In the genomic region with DNA sequence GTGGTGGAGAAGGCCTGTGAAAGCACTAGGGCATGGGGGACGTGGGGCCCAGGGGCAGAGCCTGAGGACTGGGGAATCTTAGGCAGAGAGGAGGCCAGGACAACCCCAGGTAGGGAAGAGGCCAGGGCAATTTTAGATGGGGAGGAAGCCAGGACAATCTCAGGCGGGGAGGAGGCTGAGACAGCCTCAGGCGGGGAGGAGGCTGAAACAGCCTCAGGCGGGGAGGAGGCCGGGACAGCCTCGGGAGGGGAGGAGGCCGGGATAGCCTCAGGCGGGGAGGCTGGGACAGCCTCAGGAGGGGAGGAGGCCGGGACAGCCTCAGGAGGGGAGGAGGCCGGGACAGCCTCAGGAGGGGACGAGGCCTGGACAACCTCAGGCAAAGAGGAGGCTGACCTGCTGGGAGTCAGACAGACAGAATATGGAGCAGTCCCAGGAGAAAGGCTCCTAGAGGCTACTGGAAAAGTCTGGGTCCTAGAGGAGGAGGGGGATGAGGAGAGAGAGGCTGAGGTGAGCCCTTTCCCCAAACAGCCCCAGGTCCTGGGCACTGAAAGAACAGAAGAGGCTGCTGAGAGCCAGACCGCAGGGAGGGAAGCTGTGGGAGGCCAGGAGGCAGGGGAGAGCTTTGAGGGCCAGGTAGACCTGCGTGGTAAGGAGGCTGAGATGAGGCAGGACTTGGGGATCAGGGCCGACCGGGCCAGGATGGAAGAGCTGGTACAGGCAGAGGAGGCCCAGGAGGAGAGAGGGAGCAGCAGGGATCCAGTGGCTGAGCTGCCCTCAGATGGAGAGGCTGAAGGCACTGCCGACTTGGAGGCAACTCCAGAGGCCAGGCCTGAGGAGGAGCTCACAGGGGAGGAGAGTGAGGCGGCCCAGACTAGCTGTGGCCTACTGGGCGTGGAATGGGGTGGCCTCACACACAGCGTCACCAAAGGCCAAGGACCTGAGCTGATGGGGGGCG, we compare ENCODE assay signal across 15 cellular contexts. TPM values are rescaled to one million over a fixed set of nuclear protein-coding genes. Genes with fewer than 3 reads are reported as not detected.
DNase-seq lines count a peak whose midpoint lies in the region; ATAC-seq lines count a peak whose summit lies in the region.
"Had no signal": no experiment of that assay in that cellular context is flagged by ENCODE, and none has a peak within 500 bp of the region (broad histone marks: within the 10 kb centered on the region; RNA-seq: fewer than 3 reads in every experiment).

No MANE protein-coding gene starts in this region.

- peaks cover 61% of the 10 kb centered on the region for H3K4me1 Mint-ChIP-seq in stimulated activated naive CD8-positive, alpha-beta T cell treated with anti-CD3 and anti-CD28 coated beads, Interleukin-15, Interleukin-2, amounts not matched to agents 100 ng/mL and 50 ng/mL, for 24 hours (ENCODE audit: low read depth)
- H3K4me1 Mint-ChIP-seq in activated naive CD8-positive, alpha-beta T cell treated with anti-CD3 and anti-CD28 coated beads, Interleukin-2, amount 10 ng/mL, durations not matched to agents 7 days and 5 days, result peaks cover 42% of the 10 kb centered on the region
- peaks cover 46 to 69% (median 63%) of the 10 kb centered on the region in 4 donors for H3K4me1 Mint-ChIP-seq in naive thymus-derived CD8-positive, alpha-beta T cell
- H3K4me1 Mint-ChIP-seq: GM23338 had no signal

- H3K4me3 ChIP-seq in aorta (ENCODE audit: low read length in 2 of 2), result no peak overlapping the region
- H3K4me3 ChIP-seq: GM23338 had no signal

- peak overlapping the region; percentile 90 for H3K4me3 Mint-ChIP-seq in stimulated activated naive CD8-positive, alpha-beta T cell treated with anti-CD3 and anti-CD28 coated beads, Interleukin-15, Interleukin-2, amounts not matched to agents 100 ng/mL and 50 ng/mL, for 24 hours
- peak overlapping the region; percentile 97 for H3K4me3 Mint-ChIP-seq in activated naive CD8-positive, alpha-beta T cell treated with anti-CD3 and anti-CD28 coated beads, Interleukin-2, amount 10 ng/mL, durations not matched to agents 7 days and 5 days
- peak overlapping the region; percentile 42 to 99 (median 90) for H3K4me3 Mint-ChIP-seq in naive thymus-derived CD8-positive, alpha-beta T cell
- H3K4me3 Mint-ChIP-seq: brain, GM23338 had no signal

- H3K36me3 Mint-ChIP-seq in stimulated activated naive CD8-positive, alpha-beta T cell treated with anti-CD3 and anti-CD28 coated beads, Interleukin-15, Interleukin-2, amounts not matched to agents 100 ng/mL and 50 ng/mL, for 24 hours (ENCODE audit: low read depth), result no peaks in the 10 kb centered on the region
- peaks cover 23% of the 10 kb centered on the region for H3K36me3 Mint-ChIP-seq in activated naive CD8-positive, alpha-beta T cell treated with anti-CD3 and anti-CD28 coated beads, Interleukin-2, amount 10 ng/mL, durations not matched to agents 7 days and 5 days
- peaks cover 0 to 6% (median 0%) of the 10 kb centered on the region in 3 donors for H3K36me3 Mint-ChIP-seq in naive thymus-derived CD8-positive, alpha-beta T cell
- H3K36me3 Mint-ChIP-seq: brain had no signal

- no peaks in the 10 kb centered on the region for H3K4me1 ChIP-seq in aorta (ENCODE audit: control insufficient read depth in 1 of 2, insufficient read depth in 2 of 2, low read length in 2 of 2)

- no peaks in the 10 kb centered on the region for H3K27me3 ChIP-seq in aorta (ENCODE audit: control insufficient read depth in 1 of 2, insufficient read depth in 2 of 2, low read length in 1 of 2)
- H3K27me3 ChIP-seq: heart left ventricle had no signal

- no peaks in the 10 kb centered on the region for H3K36me3 ChIP-seq in aorta (ENCODE audit: control insufficient read depth in 1 of 2, insufficient read depth in 2 of 2, low read length in 1 of 2)

- H3K27ac Mint-ChIP-seq in stimulated activated naive CD8-positive, alpha-beta T cell treated with anti-CD3 and anti-CD28 coated beads, Interleukin-15, Interleukin-2, amounts not matched to agents 100 ng/mL and 50 ng/mL, for 24 hours, result peak overlapping the region; percentile 97
- peak overlapping the region; percentile 96 for H3K27ac Mint-ChIP-seq in activated naive CD8-positive, alpha-beta T cell treated with anti-CD3 and anti-CD28 coated beads, Interleukin-2, amount 10 ng/mL, durations not matched to agents 7 days and 5 days
- peak overlapping the region; percentile 97 to 100 (median 99) for H3K27ac Mint-ChIP-seq in naive thymus-derived CD8-positive, alpha-beta T cell
- H3K27ac Mint-ChIP-seq: GM23338 had no signal

- no peaks in the 10 kb centered on the region for H3K9me3 Mint-ChIP-seq in stimulated activated naive CD8-positive, alpha-beta T cell treated with anti-CD3 and anti-CD28 coated beads, Interleukin-15, Interleukin-2, amounts not matched to agents 100 ng/mL and 50 ng/mL, for 24 hours
- H3K9me3 Mint-ChIP-seq in activated naive CD8-positive, alpha-beta T cell treated with anti-CD3 and anti-CD28 coated beads, Interleukin-2, amount 10 ng/mL, durations not matched to agents 7 days and 5 days, result no peaks in the 10 kb centered on the region
- no peaks in the 10 kb centered on the region for H3K9me3 Mint-ChIP-seq in naive thymus-derived CD8-positive, alpha-beta T cell
- H3K9me3 Mint-ChIP-seq: brain, GM23338 had no signal

- WGBS in aorta, 2 donors, result 85 to 91% methylated on average over 16 to 20 of the region's 20 CpGs

- POLR2A ChIA-PET in activated naive CD8-positive, alpha-beta T cell treated with anti-CD3 and anti-CD28 coated beads, Interleukin-2, amount 10 ng/mL, durations not matched to agents 7 days and 5 days (lab: Charles Lee), result interaction anchor here (0.6 to 2.1 kb wide), 3 partner anchors 11 to 327 kb away, joined by 3 to 9 read pairs (median 4); a partner anchor contains a TSS
- POLR2A ChIA-PET in naive thymus-derived CD8-positive, alpha-beta T cell (lab: Charles Lee), result interaction anchor here (1.0 to 5.3 kb wide), 3 partner anchors 7 to 38 kb away, joined by 3 to 44 read pairs (median 12); no protein-coding TSS in a partner anchor

- H3K27ac ChIP-seq in aorta (ENCODE audit: low read depth in 1 of 2, low read length in 2 of 2), result no peak overlapping the region
- H3K27ac ChIP-seq: epithelial cell of prostate had no signal

- DNase-seq in stimulated activated naive CD8-positive, alpha-beta T cell treated with anti-CD3 and anti-CD28 coated beads, Interleukin-15, Interleukin-2, amounts not matched to agents 100 U/mL and 50 U/mL, for 24 hours, result no peak
- no peak for DNase-seq in activated naive CD8-positive, alpha-beta T cell treated with anti-CD3 and anti-CD28 coated beads, Interleukin-2, amount 10 ng/mL, durations not matched to agents 7 days and 5 days
- DNase-seq in naive thymus-derived CD8-positive, alpha-beta T cell, result no peak
- DNase-seq in aorta (no peak), NCI-H2029 (lab: John Stamatoyannopoulos, UW) (no peak), NOMO-1 treated with dmso at 0.1 percent for 144 hours (lab: John Stamatoyannopoulos, UW; ENCODE audit: unreplicated experiment) (no peak)
- DNase-seq: EL, left ventricle myocardium superior had no signal

- intact Hi-C loops in aorta (cut with DNase I), result no loop called here

- no peaks in the 10 kb centered on the region for H3K27me3 Mint-ChIP-seq in stimulated activated naive CD8-positive, alpha-beta T cell treated with anti-CD3 and anti-CD28 coated beads, Interleukin-15, Interleukin-2, amounts not matched to agents 100 ng/mL and 50 ng/mL, for 24 hours
- no peaks in the 10 kb centered on the region for H3K27me3 Mint-ChIP-seq in activated naive CD8-positive, alpha-beta T cell treated with anti-CD3 and anti-CD28 coated beads, Interleukin-2, amount 10 ng/mL, durations not matched to agents 7 days and 5 days
- H3K27me3 Mint-ChIP-seq in naive thymus-derived CD8-positive, alpha-beta T cell, result no peaks in the 10 kb centered on the region

- no peak for ATAC-seq in stimulated activated naive CD8-positive, alpha-beta T cell treated with anti-CD3 and anti-CD28 coated beads, Interleukin-15, Interleukin-2, amounts not matched to agents 100 U/mL and 50 U/mL, for 24 hours
- ATAC-seq in activated naive CD8-positive, alpha-beta T cell treated with anti-CD3 and anti-CD28 coated beads, Interleukin-2, amount 10 ng/mL, durations not matched to agents 7 days and 5 days (ENCODE audit: low read depth), result no peak
- ATAC-seq in naive thymus-derived CD8-positive, alpha-beta T cell, result no peak
- ATAC-seq in HG02763 (IDR thresholded peaks at IDR 0.05; ENCODE audit: unreplicated experiment), result no peak
- ATAC-seq in aorta (ENCODE audit: low FRiP score), result no peak
- ATAC-seq: GM23338, heart left ventricle, left ventricle myocardium superior had no signal

- H3K9me3 ChIP-seq in aorta (ENCODE audit: control insufficient read depth, low read length), result no peaks in the 10 kb centered on the region
- H3K9me3 ChIP-seq: heart left ventricle had no signal

RNA-seq across cellular contexts. Expression of a gene that starts 1.6 kb away (rescaled TPM):
- total RNA-seq in activated naive CD8-positive, alpha-beta T cell treated with anti-CD3 and anti-CD28 coated beads, Interleukin-2, amount 10 ng/mL, durations not matched to agents 7 days and 5 days, result 10 to 100 TPM; 23.9 to 26.1 TPM
- total RNA-seq in naive thymus-derived CD8-positive, alpha-beta T cell, result 1 to 10 TPM; 7.6 to 9.0 TPM
- polyA plus RNA-seq in naive thymus-derived CD8-positive, alpha-beta T cell, result 1 to 10 TPM in 1 of 3 donors, under 1 TPM in 2; 0.38 to 1.1 (median 0.76) TPM
- 1 to 10 TPM; 2.5 to 3.1 TPM for total RNA-seq in aorta
- 1 to 10 TPM; 1.1 to 2.6 TPM for polyA plus RNA-seq in aorta
- polyA plus RNA-seq: GM23338 had no signal

RNA-seq across cellular contexts. Expression of a gene that starts 4.2 kb away (rescaled TPM):
- total RNA-seq in activated naive CD8-positive, alpha-beta T cell treated with anti-CD3 and anti-CD28 coated beads, Interleukin-2, amount 10 ng/mL, durations not matched to agents 7 days and 5 days, result 10 to 100 TPM; 58.4 to 60.0 TPM
- total RNA-seq in naive thymus-derived CD8-positive, alpha-beta T cell, result 10 to 100 TPM; 71.0 to 79.6 TPM
- polyA plus RNA-seq in naive thymus-derived CD8-positive, alpha-beta T cell, result 10 to 100 TPM; 16.2 to 27.2 (median 17.2) TPM
- total RNA-seq in aorta, result 10 to 100 TPM; 15.6 to 27.2 TPM
- polyA plus RNA-seq in aorta, result 10 to 100 TPM; 19.5 to 48.7 TPM

RNA-seq across cellular contexts. Expression of a gene that starts 10.6 kb away (rescaled TPM):
- total RNA-seq in activated naive CD8-positive, alpha-beta T cell treated with anti-CD3 and anti-CD28 coated beads, Interleukin-2, amount 10 ng/mL, durations not matched to agents 7 days and 5 days, result not detected
- not detected for total RNA-seq in naive thymus-derived CD8-positive, alpha-beta T cell
- polyA plus RNA-seq in naive thymus-derived CD8-positive, alpha-beta T cell, result not detected
- total RNA-seq in aorta, result under 1 TPM in 1 of 2 donors, not detected in 1; 0.54 TPM
- polyA plus RNA-seq in aorta, result under 1 TPM in 1 of 2 donors, not detected in 1; 0.54 TPM
- total RNA-seq: GM23338; left ventricle myocardium superior; T-helper 2 cell treated with Interferon-gamma antibody and Interleukin-4, amounts not matched to agents 100 ng/mL and 5 ng/mL, for 36 hours had no signal
- polyA plus RNA-seq: GM23338 had no signal

RNA-seq across cellular contexts. Expression of a gene that starts 23.9 kb away (rescaled TPM):
- under 1 TPM in 1 of 2 experiments, not detected in 1; 0.25 TPM for total RNA-seq in activated naive CD8-positive, alpha-beta T cell treated with anti-CD3 and anti-CD28 coated beads, Interleukin-2, amount 10 ng/mL, durations not matched to agents 7 days and 5 days
- total RNA-seq in naive thymus-derived CD8-positive, alpha-beta T cell, result under 1 TPM; 0.68 to 0.69 TPM
- polyA plus RNA-seq in naive thymus-derived CD8-positive, alpha-beta T cell, result under 1 TPM in 1 of 3 donors, not detected in 2; 0.27 TPM
- under 1 TPM in 1 of 2 donors, not detected in 1; 0.29 TPM for total RNA-seq in aorta
- under 1 TPM in 1 of 2 donors, not detected in 1; 0.18 TPM for polyA plus RNA-seq in aorta
- total RNA-seq: heart left ventricle, left ventricle myocardium superior had no signal

RNA-seq across cellular contexts. Expression of a gene that starts 42.7 kb away (rescaled TPM):
- total RNA-seq in activated naive CD8-positive, alpha-beta T cell treated with anti-CD3 and anti-CD28 coated beads, Interleukin-2, amount 10 ng/mL, durations not matched to agents 7 days and 5 days, result under 1 TPM in 1 of 2 experiments, not detected in 1; 0.20 TPM
- total RNA-seq in naive thymus-derived CD8-positive, alpha-beta T cell, result under 1 TPM in 1 of 2 experiments, not detected in 1; 0.05 TPM
- not detected for polyA plus RNA-seq in naive thymus-derived CD8-positive, alpha-beta T cell
- 100 to 1,000 TPM in 1 of 2 donors, 10 to 100 TPM in 1; 85.3 to 137 TPM for total RNA-seq in aorta
- 100 to 1,000 TPM in 1 of 2 donors, 10 to 100 TPM in 1; 85.0 to 148 TPM for polyA plus RNA-seq in aorta
- total RNA-seq: T-helper 2 cell treated with Interferon-gamma antibody and Interleukin-4, amounts not matched to agents 100 ng/mL and 5 ng/mL, for 36 hours had no signal
